Comparison of ENCODE assay signal across 8 cellular contexts in genomic region chr15:99486371-99487336, GRCh38.
A peak's percentile ranks its signal among the peaks of the same experiment; 100 is the strongest.
DNase-seq lines count a peak whose midpoint lies in the region; ATAC-seq and TF ChIP-seq lines count a peak whose summit lies in the region.

No MANE protein-coding gene starts in this region.

- DNase-seq in COR-L47 (lab: John Stamatoyannopoulos, UW) (peak; percentile 86), glutamatergic neuron (peak; percentile 46), osteocyte (ENCODE audit: extremely low spot score, unreplicated experiment) (peak; percentile 96), activated gamma-delta T cell (lab: John Stamatoyannopoulos, UW) (no peak)
- DNase-seq in central memory CD4-positive, alpha-beta T cell = no peak

- peak; percentile 49; the same call in 1 of the 2 replicates for TF ChIP-seq EP300 in Ishikawa (IDR thresholded peaks at IDR 0.05; ENCODE audit: borderline replicate concordance)

- no peak for TF ChIP-seq RAD21 in Ishikawa (IDR thresholded peaks at IDR 0.05; ENCODE audit: low read depth)

- H3K27me3 Mint-ChIP-seq in activated T-helper 17 cell treated with anti-CD3 and anti-CD28 coated beads, Interleukin-2, amount 50 U/mL, for 72 hours = peaks cover 26% of the 10 kb centered on the region
- H3K27me3 Mint-ChIP-seq in glutamatergic neuron (ENCODE audit: unreplicated experiment) (peaks cover 9% of the 10 kb centered on the region), osteocyte (ENCODE audit: unreplicated experiment) (no peaks in the 10 kb centered on the region)

- no peaks in the 10 kb centered on the region for H3K36me3 Mint-ChIP-seq in activated T-helper 17 cell treated with anti-CD3 and anti-CD28 coated beads, Interleukin-2, amount 50 U/mL, for 72 hours (ENCODE audit: low read depth)
- H3K36me3 Mint-ChIP-seq in glutamatergic neuron (ENCODE audit: unreplicated experiment) (peaks cover 16% of the 10 kb centered on the region), osteocyte (ENCODE audit: unreplicated experiment) (no peaks in the 10 kb centered on the region)

- no peak overlapping the region for H3K27ac Mint-ChIP-seq in activated T-helper 17 cell treated with anti-CD3 and anti-CD28 coated beads, Interleukin-2, amount 50 U/mL, for 72 hours
- H3K27ac Mint-ChIP-seq in glutamatergic neuron (ENCODE audit: unreplicated experiment) (no peak overlapping the region), osteocyte (ENCODE audit: unreplicated experiment) (peak overlapping the region; percentile 98)

- peak overlapping the region; percentile 55 for H3K4me3 Mint-ChIP-seq in activated T-helper 17 cell treated with anti-CD3 and anti-CD28 coated beads, Interleukin-2, amount 50 U/mL, for 72 hours
- H3K4me3 Mint-ChIP-seq in glutamatergic neuron (ENCODE audit: unreplicated experiment) (peak overlapping the region; percentile 83), osteocyte (ENCODE audit: unreplicated experiment) (peak overlapping the region; percentile 59)

- peak; percentile 16 for ATAC-seq in activated T-helper 17 cell treated with anti-CD3 and anti-CD28 coated beads, Interleukin-2, amount 50 U/mL, for 72 hours (replicated peaks)
- no peak for ATAC-seq in GM21423 (IDR thresholded peaks at IDR 0.05; ENCODE audit: unreplicated experiment)

- no peak for TF ChIP-seq CTCF in glutamatergic neuron (IDR thresholded peaks at IDR 0.05; ENCODE audit: partially characterized antibody, unreplicated experiment)
- TF ChIP-seq CTCF in osteocyte (IDR thresholded peaks at IDR 0.05) = no peak

- peaks cover 9% of the 10 kb centered on the region for H3K4me1 Mint-ChIP-seq in activated T-helper 17 cell treated with anti-CD3 and anti-CD28 coated beads, Interleukin-2, amount 50 U/mL, for 72 hours
- peaks cover 13% of the 10 kb centered on the region for H3K4me1 Mint-ChIP-seq in glutamatergic neuron (ENCODE audit: low read depth, unreplicated experiment)
- H3K4me1 Mint-ChIP-seq in osteocyte (ENCODE audit: unreplicated experiment) = peaks cover 34% of the 10 kb centered on the region

- peaks cover 4% of the 10 kb centered on the region for H3K9me3 Mint-ChIP-seq in activated T-helper 17 cell treated with anti-CD3 and anti-CD28 coated beads, Interleukin-2, amount 50 U/mL, for 72 hours
- H3K9me3 Mint-ChIP-seq in glutamatergic neuron (ENCODE audit: unreplicated experiment) = peaks cover 2% of the 10 kb centered on the region
- no peaks in the 10 kb centered on the region for H3K9me3 Mint-ChIP-seq in osteocyte (ENCODE audit: unreplicated experiment)

TF ChIP-seq in Ishikawa, 13 proteins besides CTCF, POLR2A, EP300 and RAD21:
- peak; percentile 87 for TF ChIP-seq MAX (IDR thresholded peaks at IDR 0.05)
- 0 out of 2 replicates have a peak, but pooled peaks have one; percentile 34 for TF ChIP-seq YY1 (IDR thresholded peaks at IDR 0.05; ENCODE audit: low read depth)
- TF ChIP-seq CREB1 (IDR thresholded peaks at IDR 0.05; ENCODE audit: low read depth) = no peak
- TF ChIP-seq TCF12 (IDR thresholded peaks at IDR 0.05; ENCODE audit: low read depth) = 0 out of 2 replicates have a peak, but pooled peaks have one; percentile 31
- peak; percentile 57; the same call in 1 of the 2 replicates for TF ChIP-seq NFIC (IDR thresholded peaks at IDR 0.05)
TF ChIP-seq in Ishikawa: peak in this region for 4.

Comparison
In these comparisons a context has a peak if more than half of its experiments do, and no peak if none do; other contexts are left out.
1. DNase-seq: peak in COR-L47 (single experiment), glutamatergic neuron (single experiment) and osteocyte (single experiment); none in central memory CD4-positive, alpha-beta T cell (single experiment) and activated gamma-delta T cell (single experiment).
2. Peak in every context shown above with its lines, with median percentiles within 50 percentile points of each other: H3K4me3 Mint-ChIP-seq.